11 cellular contexts compared by ENCODE assay signal in the genomic region with DNA sequence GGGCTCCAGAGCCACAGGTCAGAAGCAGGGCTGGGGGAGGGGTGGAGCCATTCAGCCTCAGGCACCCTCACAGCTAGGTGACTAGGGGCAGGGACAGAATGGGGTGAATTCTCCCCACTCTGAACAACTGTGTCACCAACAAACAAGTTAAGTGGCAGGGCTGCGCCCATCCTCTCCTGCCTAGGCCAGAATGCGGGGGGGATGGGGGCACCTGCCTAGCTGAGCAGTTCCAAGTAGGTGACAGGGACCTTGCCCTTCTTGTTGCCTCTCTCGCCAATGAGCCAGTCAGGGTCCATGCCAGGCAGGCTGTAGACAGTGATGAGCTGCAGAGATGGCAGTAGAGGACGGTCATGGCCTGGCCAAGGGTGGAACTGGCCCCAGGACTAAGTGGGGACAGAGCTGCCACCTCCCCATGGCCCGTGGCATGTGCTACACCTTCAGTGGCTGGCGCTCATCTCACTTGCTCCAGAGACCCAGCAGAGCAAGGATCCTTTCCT.
"Had no signal": no experiment of that assay in that cellular context is flagged by ENCODE, and none has a peak within 500 bp of the region (broad histone marks: within the 10 kb centered on the region; RNA-seq: fewer than 3 reads in every experiment).

No MANE protein-coding gene starts in this region.

- H3K4me3 ChIP-seq: neural progenitor cell, spleen, upper lobe of left lung had no signal

- H3K9ac ChIP-seq: neural progenitor cell had no signal

- H3K27me3 ChIP-seq: neural progenitor cell, spleen, upper lobe of left lung had no signal

- H3K9me3 ChIP-seq: spleen, upper lobe of left lung had no signal

- H3K27ac Mint-ChIP-seq: activated CD4-positive, alpha-beta memory T cell treated with anti-CD3 and anti-CD28 coated beads for 36 hours; activated naive CD8-positive, alpha-beta T cell treated with anti-CD3 and anti-CD28 coated beads for 36 hours; neural progenitor cell had no signal

- H3K4me1 Mint-ChIP-seq: activated naive CD8-positive, alpha-beta T cell treated with anti-CD3 and anti-CD28 coated beads for 36 hours had no signal

- H3K27me3 Mint-ChIP-seq: activated CD4-positive, alpha-beta memory T cell treated with anti-CD3 and anti-CD28 coated beads for 36 hours; activated naive CD8-positive, alpha-beta T cell treated with anti-CD3 and anti-CD28 coated beads for 36 hours; stimulated activated naive B cell treated with anti-CD40 and anti-IgM and Interleukin-4, amounts not matched to agents 10 μg/mL and 1 μg/mL and 100 μg/mL, for 72 hours had no signal

- H3K27ac ChIP-seq: neural progenitor cell, spleen, upper lobe of left lung had no signal

- H3K4me1 ChIP-seq: neural progenitor cell had no signal

- H3K4me2 ChIP-seq: neural progenitor cell had no signal

- DNase-seq: activated CD4-positive, alpha-beta memory T cell treated with anti-CD3 and anti-CD28 coated beads for 36 hours; activated gamma-delta T cell treated with Interleukin-2 at 50 U/mL for 16 hours; activated naive CD8-positive, alpha-beta T cell treated with anti-CD3 and anti-CD28 coated beads for 36 hours; activated T-cell treated with anti-CD3 and anti-CD28 coated beads, Interleukin-2, amount 50 U/mL, for 4 hours; anterior cingulate cortex; left ventricle myocardium superior; spleen; stimulated activated CD4-positive, alpha-beta T cell treated with anti-CD3 and anti-CD28 coated beads, Interleukin-1b, Interleukin-23, amount 100 ng/mL, for 48 hours; stimulated activated naive B cell treated with anti-CD40 and anti-IgM and Interleukin-4, amounts not matched to agents 10 μg/mL and 1 μg/mL and 100 μg/mL, for 72 hours had no signal

- H2AFZ ChIP-seq: neural progenitor cell had no signal

- H3K36me3 ChIP-seq: neural progenitor cell had no signal

- H3K4me3 Mint-ChIP-seq: activated CD4-positive, alpha-beta memory T cell treated with anti-CD3 and anti-CD28 coated beads for 36 hours; activated naive CD8-positive, alpha-beta T cell treated with anti-CD3 and anti-CD28 coated beads for 36 hours; activated T-cell treated with anti-CD3 and anti-CD28 coated beads, Interleukin-2, amount 50 U/mL, for 4 hours; neural progenitor cell had no signal

- H3K9me3 Mint-ChIP-seq: activated CD4-positive, alpha-beta memory T cell treated with anti-CD3 and anti-CD28 coated beads for 36 hours; activated naive CD8-positive, alpha-beta T cell treated with anti-CD3 and anti-CD28 coated beads for 36 hours; activated T-cell treated with anti-CD3 and anti-CD28 coated beads, Interleukin-2, amount 50 U/mL, for 4 hours; neural progenitor cell; stimulated activated naive B cell treated with anti-CD40 and anti-IgM and Interleukin-4, amounts not matched to agents 10 μg/mL and 1 μg/mL and 100 μg/mL, for 72 hours had no signal
